8 cellular contexts compared by ENCODE assay signal in genomic region chr2:174682578-174683391, GRCh38.
DNase-seq lines count a peak whose midpoint lies in the region; ATAC-seq, FAIRE-seq and TF ChIP-seq lines count a peak whose summit lies in the region.

No MANE protein-coding gene starts in this region.

- peak overlapping the region; percentile 76 to 97 for H3K14ac ChIP-seq in mesenchymal stem cell (ENCODE audit: low read length in 2 of 2)

- H3K4me2 ChIP-seq in mesenchymal stem cell (ENCODE audit: low read length, poor library complexity, severe bottlenecking): peak overlapping the region; percentile 80

- H3K4me1 ChIP-seq in endocrine pancreas (ENCODE audit: control insufficient read depth, insufficient read depth, low read length) (no peaks in the 10 kb centered on the region), mesenchymal stem cell (ENCODE audit: control insufficient read depth, insufficient read depth, low read depth, low read length) (peaks cover 7% of the 10 kb centered on the region)

- H3K4me3 Mint-ChIP-seq in activated CD8-positive, alpha-beta memory T cell treated with anti-CD3 and anti-CD28 coated beads, Interleukin-2, amount 10 ng/mL, durations not matched to agents 7 days and 5 days: peak overlapping the region; percentile 83

- peak overlapping the region; percentile 59 for H4K91ac ChIP-seq in mesenchymal stem cell (ENCODE audit: low read length)

- H2BK15ac ChIP-seq in mesenchymal stem cell (ENCODE audit: low read depth, poor library complexity, severe bottlenecking): peak overlapping the region; percentile 89

- ATAC-seq in activated CD8-positive, alpha-beta memory T cell treated with anti-CD3 and anti-CD28 coated beads, Interleukin-2, amount 10 ng/mL, durations not matched to agents 7 days and 5 days: peak; percentile 80

- no peak overlapping the region for H3K23ac ChIP-seq in mesenchymal stem cell (ENCODE audit: low read length in 2 of 2)

- in situ Hi-C loops in G401 (cut with HindIII; ENCODE audit: low sequenced_read_pairs): no loop called here

- H2AK5ac ChIP-seq in mesenchymal stem cell (ENCODE audit: low read length, severe bottlenecking): no peak overlapping the region

- peak; percentile 34; the same call in 1 of the 2 replicates for TF ChIP-seq POLR2A in H54 (IDR thresholded peaks at IDR 0.05; ENCODE audit: low read depth, low read length)

- peaks cover 20% of the 10 kb centered on the region for H3K79me1 ChIP-seq in mesenchymal stem cell (replicated peaks; ENCODE audit: low read length, poor library complexity, severe bottlenecking)

- H3K18ac ChIP-seq in mesenchymal stem cell (ENCODE audit: low read depth in 1 of 2, low read length in 2 of 2): peak overlapping the region; percentile 94 to 95

- H3K9me3 ChIP-seq in endocrine pancreas (ENCODE audit: control insufficient read depth, low read length): no peaks in the 10 kb centered on the region
- H3K9me3 ChIP-seq in mesenchymal stem cell (ENCODE audit: control insufficient read depth, low read length): no peaks in the 10 kb centered on the region

- peak overlapping the region; percentile 95 for H2AFZ ChIP-seq in mesenchymal stem cell (ENCODE audit: low read depth, low read length)

- under 1% methylated on average over 77 of the region's 97 CpGs for WGBS in mesenchymal stem cell

- no peaks in the 10 kb centered on the region for H3K9me3 Mint-ChIP-seq in activated CD8-positive, alpha-beta memory T cell treated with anti-CD3 and anti-CD28 coated beads, Interleukin-2, amount 10 ng/mL, durations not matched to agents 7 days and 5 days (ENCODE audit: low read depth)

- H3K27me3 Mint-ChIP-seq in activated CD8-positive, alpha-beta memory T cell treated with anti-CD3 and anti-CD28 coated beads, Interleukin-2, amount 10 ng/mL, durations not matched to agents 7 days and 5 days: no peaks in the 10 kb centered on the region

- H3K4me1 Mint-ChIP-seq in activated CD8-positive, alpha-beta memory T cell treated with anti-CD3 and anti-CD28 coated beads, Interleukin-2, amount 10 ng/mL, durations not matched to agents 7 days and 5 days: peaks cover 63% of the 10 kb centered on the region

- peak overlapping the region; percentile 87 for H3K4me3 ChIP-seq in GM08714 (ENCODE audit: low read length)
- H3K4me3 ChIP-seq in endocrine pancreas (ENCODE audit: control insufficient read depth, insufficient read depth, low read length): peak overlapping the region; percentile 46
- peak overlapping the region; percentile 87 to 95 for H3K4me3 ChIP-seq in mesenchymal stem cell (ENCODE audit: insufficient read depth in 1 of 2, low read depth in 1 of 2, low read length in 2 of 2)

- H2BK12ac ChIP-seq in mesenchymal stem cell (ENCODE audit: low read length in 2 of 2): peak overlapping the region in 1 of 2 experiments; percentile 63

- FAIRE-seq in H54 (lab: Jason Lieb, UNC): no peak

- H2BK120ac ChIP-seq in mesenchymal stem cell (ENCODE audit: low read depth, low read length): peak overlapping the region; percentile 90

- H3K27me3 ChIP-seq in endocrine pancreas (ENCODE audit: control insufficient read depth, insufficient read depth, low read length) (no peaks in the 10 kb centered on the region), mesenchymal stem cell (ENCODE audit: control insufficient read depth in 1 of 2, insufficient read depth in 1 of 2, low read length in 2 of 2) (no peaks in the 10 kb centered on the region)

- no peaks in the 10 kb centered on the region for H3K36me3 ChIP-seq in endocrine pancreas (ENCODE audit: control insufficient read depth, insufficient read depth, low read length)
- peaks cover 0 to 7% of the 10 kb centered on the region in 2 experiments for H3K36me3 ChIP-seq in mesenchymal stem cell (ENCODE audit: control insufficient read depth in 1 of 2, insufficient read depth in 2 of 2, low read depth in 1 of 2, low read length in 2 of 2)

- peak overlapping the region; percentile 87 for H3K27ac Mint-ChIP-seq in activated CD8-positive, alpha-beta memory T cell treated with anti-CD3 and anti-CD28 coated beads, Interleukin-2, amount 10 ng/mL, durations not matched to agents 7 days and 5 days

- DNase-seq in H54 (ENCODE audit: insufficient read length, low spot score) (peak; percentile 72), NCI-H2171 (lab: John Stamatoyannopoulos, UW) (peak; percentile 54), mesenchymal stem cell (peak; percentile 70), G401 (ENCODE audit: low spot score) (no peak)
- peak; percentile 70 for DNase-seq in activated CD8-positive, alpha-beta memory T cell treated with anti-CD3 and anti-CD28 coated beads, Interleukin-2, amount 10 ng/mL, durations not matched to agents 7 days and 5 days
- peak; percentile 33 for DNase-seq in stimulated activated CD8-positive, alpha-beta memory T cell treated with anti-CD3 and anti-CD28 coated beads, Interleukin-15, amount 100 ng/mL, for 24 hours (ENCODE audit: low read depth)

- CTCF ChIA-PET in activated CD8-positive, alpha-beta memory T cell treated with anti-CD3 and anti-CD28 coated beads, Interleukin-2, amount 10 ng/mL, durations not matched to agents 7 days and 5 days (lab: Charles Lee): interaction anchor here (0.9 to 9.2 kb wide), 16 partner anchors 12 to 220 kb away, joined by 3 to 122 read pairs (median 6); partner anchors contain the start of gene WIPF1

- peak overlapping the region; percentile 88 to 95 for H3K4ac ChIP-seq in mesenchymal stem cell (ENCODE audit: low read depth in 1 of 2, low read length in 2 of 2)

- H4K8ac ChIP-seq in mesenchymal stem cell (ENCODE audit: low read length): peak overlapping the region; percentile 45

- H3K27ac ChIP-seq in mesenchymal stem cell (ENCODE audit: low read length, poor library complexity, severe bottlenecking): peak overlapping the region; percentile 33

- peaks cover 18% of the 10 kb centered on the region for H3K36me3 Mint-ChIP-seq in activated CD8-positive, alpha-beta memory T cell treated with anti-CD3 and anti-CD28 coated beads, Interleukin-2, amount 10 ng/mL, durations not matched to agents 7 days and 5 days

- no peak overlapping the region for H2BK5ac ChIP-seq in mesenchymal stem cell (ENCODE audit: low read depth, low read length, poor library complexity, severe bottlenecking)

- peak overlapping the region; percentile 55 for H3K9ac ChIP-seq in endocrine pancreas (ENCODE audit: control insufficient read depth, insufficient read depth, low read length)
- H3K9ac ChIP-seq in mesenchymal stem cell (ENCODE audit: low read length): peak overlapping the region; percentile 92
